ENCODE assay signal across 25 cellular contexts in the genomic region with DNA sequence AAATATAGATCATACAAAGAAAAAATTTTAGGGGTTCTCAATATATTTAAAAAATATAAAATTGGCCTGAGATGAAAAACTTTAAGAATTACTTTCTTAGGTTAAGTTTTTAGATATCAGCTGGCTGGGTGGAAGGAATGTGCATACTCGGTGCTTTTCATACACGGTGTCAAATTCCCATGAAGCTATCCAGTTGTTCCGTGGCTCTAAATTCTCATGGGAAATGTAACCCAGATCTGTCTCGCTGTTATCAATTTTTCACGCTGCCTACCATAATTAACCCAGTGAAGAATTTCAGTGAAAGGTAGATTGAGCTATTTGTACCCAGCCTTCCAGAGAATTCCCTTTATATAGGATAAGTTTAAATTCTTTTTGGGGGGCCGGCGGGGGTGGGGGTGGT. TPM values are rescaled to one million over a fixed set of nuclear protein-coding genes. Genes with fewer than 3 reads are reported as not detected.
"Had no signal": no experiment of that assay in that cellular context is flagged by ENCODE, and none has a peak within 500 bp of the region (broad histone marks: within the 10 kb centered on the region; RNA-seq: fewer than 3 reads in every experiment).

No MANE protein-coding gene starts in this region.

- H3K27ac ChIP-seq: colonic mucosa, epithelial cell of prostate, esophagus squamous epithelium, gastrocnemius medialis, heart right ventricle, left lung, lower lobe of right lung had no signal

- H3K4me1 ChIP-seq: colonic mucosa, esophagus squamous epithelium, gastrocnemius medialis, heart right ventricle, left lung, lower lobe of right lung had no signal

- DNase-seq: colonic mucosa; cortex of kidney; effector CD8-positive, alpha-beta T cell; effector memory CD8-positive, alpha-beta T cell; endodermal cell; erythroblast; esophagus squamous epithelium; foreskin fibroblast; foreskin melanocyte; gastrocnemius medialis; glutamatergic neuron; heart right ventricle; hippocampal formation; left colon; left lung; left ventricle myocardium superior; lower lobe of right lung; mesenchymal stem cell; mucosa of descending colon; naive B cell had no signal

- H3K4me3 ChIP-seq: colonic mucosa, esophagus squamous epithelium, gastrocnemius medialis, heart right ventricle, left lung, lower lobe of right lung, mucosa of descending colon had no signal

- H3K9me3 ChIP-seq: colonic mucosa, gastrocnemius medialis, lower lobe of right lung had no signal

- H3K27me3 ChIP-seq: colonic mucosa, esophagus squamous epithelium, gastrocnemius medialis, heart right ventricle, left lung had no signal

- H3K36me3 ChIP-seq: colonic mucosa, esophagus squamous epithelium, gastrocnemius medialis, heart right ventricle, left lung, lower lobe of right lung had no signal

RNA-seq across cellular contexts. Expression of gene ZNF835, which starts 11.6 kb away (rescaled TPM):
- total RNA-seq: mesothelial cell of epicardium, myocyte had no signal

RNA-seq across cellular contexts. Expression of gene SMIM17, which starts 40.2 kb away (rescaled TPM):
- total RNA-seq: colonic mucosa, esophagus mucosa, left lung, left ventricle myocardium superior, lower leg skin, lower lobe of right lung had no signal
